ENCODE assay signal across 26 cellular contexts in the genomic region with DNA sequence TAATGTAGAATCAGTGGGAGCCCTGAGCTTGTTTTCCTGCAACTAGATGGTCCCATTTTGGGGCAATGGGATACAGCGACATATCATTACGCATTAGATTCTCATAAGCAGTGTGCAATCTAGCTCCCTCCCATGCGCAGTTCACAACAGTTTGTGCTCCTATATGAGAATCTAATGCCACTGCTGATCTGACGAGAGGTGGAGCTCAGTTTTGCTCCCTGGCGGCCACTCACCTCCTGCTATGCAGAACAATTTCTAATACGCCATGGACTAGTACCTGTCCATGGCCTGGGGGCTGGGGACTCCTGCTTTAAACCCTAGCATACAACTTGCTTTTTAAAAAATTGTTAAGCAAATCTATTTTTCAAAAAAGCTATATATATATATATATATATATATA.
"Had no signal": no experiment of that assay in that cellular context is flagged by ENCODE, and none has a peak within 500 bp of the region (broad histone marks: within the 10 kb centered on the region; RNA-seq: fewer than 3 reads in every experiment).

No MANE protein-coding gene starts in this region.

- H3K9me3 Mint-ChIP-seq: immature natural killer cell; memory B cell; stimulated activated naive B cell treated with anti-CD40 and anti-IgM and Interleukin-4, amounts not matched to agents 10 μg/mL and 1 μg/mL and 100 μg/mL, for 72 hours; stimulated activated naive CD8-positive, alpha-beta T cell treated with anti-CD3 and anti-CD28 coated beads, Interleukin-15, Interleukin-2, amounts not matched to agents 100 ng/mL and 50 ng/mL, for 24 hours had no signal

- H3K9me3 ChIP-seq: esophagus muscularis mucosa, mucosa of descending colon, right atrium auricular region, thoracic aorta, tibial nerve, upper lobe of right lung, uterus had no signal

- H3K27ac ChIP-seq: neural progenitor cell, parathyroid adenoma had no signal

- H3K27me3 Mint-ChIP-seq: memory B cell; naive thymus-derived CD4-positive, alpha-beta T cell; progenitor cell of endocrine pancreas; stimulated activated naive B cell treated with anti-CD40 and anti-IgM and Interleukin-4, amounts not matched to agents 10 μg/mL and 1 μg/mL and 100 μg/mL, for 72 hours; stimulated activated naive CD8-positive, alpha-beta T cell treated with anti-CD3 and anti-CD28 coated beads, Interleukin-15, Interleukin-2, amounts not matched to agents 100 ng/mL and 50 ng/mL, for 24 hours had no signal

- H3K4me1 ChIP-seq: neural progenitor cell, parathyroid adenoma, uterus had no signal

- H2AFZ ChIP-seq: neural progenitor cell, parathyroid adenoma had no signal

- H3K9ac ChIP-seq: neural progenitor cell, parathyroid adenoma had no signal

- H3K4me2 ChIP-seq: neural progenitor cell had no signal

- H3K4me3 ChIP-seq: lung, mucosa of descending colon, neural progenitor cell, right atrium auricular region, uterus had no signal

- H3K27me3 ChIP-seq: esophagus muscularis mucosa, foreskin keratinocyte, neural progenitor cell, right atrium auricular region, tibial nerve, upper lobe of right lung, uterus had no signal

- ATAC-seq: foreskin keratinocyte; mucosa of descending colon; naive thymus-derived CD4-positive, alpha-beta T cell; stimulated activated naive B cell treated with anti-CD40 and anti-IgM and Interleukin-4, amounts not matched to agents 10 μg/mL and 1 μg/mL and 100 μg/mL, for 72 hours; upper lobe of right lung had no signal

- H3K36me3 Mint-ChIP-seq: immature natural killer cell, neural progenitor cell had no signal

- H3K36me3 ChIP-seq: esophagus muscularis mucosa, neural progenitor cell, right atrium auricular region, thoracic aorta, tibial nerve, upper lobe of right lung, uterus had no signal

- H3K4me3 Mint-ChIP-seq: memory B cell; nephron; neural progenitor cell; stimulated activated naive B cell treated with anti-CD40 and anti-IgM and Interleukin-4, amounts not matched to agents 10 μg/mL and 1 μg/mL and 100 μg/mL, for 72 hours had no signal

- H3K4me1 Mint-ChIP-seq: nephron, neural progenitor cell had no signal

- DNase-seq: effector memory CD4-positive, alpha-beta T cell; foreskin keratinocyte; glutamatergic neuron; hypothalamus; immature natural killer cell; islet precursor cell; kidney glomerular epithelial cell; mucosa of descending colon; naive thymus-derived CD4-positive, alpha-beta T cell; small intestine; stimulated activated CD4-positive, alpha-beta T cell treated with anti-CD3 and anti-CD28 coated beads, Interleukin-15, amount 100 ng/mL, for 24 hours; stimulated activated CD4-positive, alpha-beta T cell treated with anti-CD3 and anti-CD28 coated beads, Interleukin-2, amount 100 ng/mL, for 48 hours; stimulated activated naive B cell treated with anti-CD40 and anti-IgM and Interleukin-4, amounts not matched to agents 10 μg/mL and 1 μg/mL and 100 μg/mL, for 72 hours; upper lobe of right lung; uterus had no signal

- H3K79me2 ChIP-seq: parathyroid adenoma had no signal

- H3K27ac Mint-ChIP-seq: nephron; neural progenitor cell; progenitor cell of endocrine pancreas; stimulated activated naive B cell treated with anti-CD40 and anti-IgM and Interleukin-4, amounts not matched to agents 10 μg/mL and 1 μg/mL and 100 μg/mL, for 72 hours; stimulated activated naive CD8-positive, alpha-beta T cell treated with anti-CD3 and anti-CD28 coated beads, Interleukin-15, Interleukin-2, amounts not matched to agents 100 ng/mL and 50 ng/mL, for 24 hours had no signal
